27 cellular contexts compared by ENCODE assay signal in the genomic region with DNA sequence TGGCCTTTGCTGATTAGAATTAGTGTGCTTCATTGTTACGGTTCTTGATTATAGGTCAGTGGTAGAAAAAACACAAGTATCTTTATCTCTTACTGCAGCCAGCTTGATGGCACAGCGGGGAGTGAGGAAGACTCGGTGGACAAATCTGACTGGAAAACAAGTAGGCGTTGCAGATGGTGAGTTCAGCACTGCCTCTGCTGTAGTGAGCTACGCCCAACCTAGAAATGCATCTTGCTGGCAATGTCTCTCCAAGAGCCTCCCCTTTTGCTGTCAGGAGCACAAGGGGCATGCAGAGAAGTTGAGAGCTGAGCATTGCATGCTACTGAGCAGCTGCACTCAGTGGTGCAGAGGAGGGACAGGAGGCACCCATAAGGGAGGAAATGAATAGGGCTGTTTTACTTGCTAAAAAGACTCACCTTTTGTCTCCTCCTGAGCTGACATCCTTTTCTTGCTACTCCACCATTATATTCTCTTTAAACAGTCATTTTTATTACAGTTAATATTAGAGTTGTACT.
"Had no signal": no experiment of that assay in that cellular context is flagged by ENCODE, and none has a peak within 500 bp of the region (broad histone marks: within the 10 kb centered on the region; RNA-seq: fewer than 3 reads in every experiment).

No MANE protein-coding gene starts in this region.

- H3K27me3 Mint-ChIP-seq: activated B cell treated with CpG ODN at 0.5 μM for 24 hours; activated CD4-positive, alpha-beta T cell treated with anti-CD3 and anti-CD28 coated beads for 36 hours; activated naive CD8-positive, alpha-beta T cell; central memory CD8-positive, alpha-beta T cell; dendritic cell treated with granulocyte-macrophage colony-stimulating factor and Interleukin-4, amounts not matched to agents 40 ng/mL and 50 ng/mL, for 4 days; natural killer cell treated with Interleukin-12 subunit alpha and Interleukin-12 subunit beta and Interleukin-15 and Interleukin-18, amount 100 ng/mL, for 72 hours; stimulated activated naive B cell treated with anti-CD40 and anti-IgM and Interleukin-4, amounts not matched to agents 10 μg/mL and 1 μg/mL and 100 μg/mL, for 72 hours had no signal

- H3K4me1 Mint-ChIP-seq: activated B cell treated with CpG ODN at 0.5 μM for 24 hours; activated CD4-positive, alpha-beta T cell treated with anti-CD3 and anti-CD28 coated beads for 36 hours; central memory CD8-positive, alpha-beta T cell; stimulated activated naive B cell treated with anti-CD40 and anti-IgM and Interleukin-4, amounts not matched to agents 10 μg/mL and 1 μg/mL and 100 μg/mL, for 72 hours had no signal

- H3K27ac ChIP-seq: esophagus muscularis mucosa, foreskin keratinocyte, heart left ventricle, left lung, lower lobe of right lung, right atrium auricular region, suprapubic skin, tibial artery, upper lobe of right lung had no signal

- H3K36me3 ChIP-seq: esophagus muscularis mucosa, heart left ventricle, left lung, lower lobe of right lung, right atrium auricular region, suprapubic skin, tibial artery, upper lobe of right lung had no signal

- H3K36me3 Mint-ChIP-seq: activated naive CD8-positive, alpha-beta T cell; stimulated activated naive B cell treated with anti-CD40 and anti-IgM and Interleukin-4, amounts not matched to agents 10 μg/mL and 1 μg/mL and 100 μg/mL, for 72 hours had no signal

- DNase-seq: activated B cell treated with CpG ODN at 0.5 μM for 24 hours; activated CD4-positive, alpha-beta T cell treated with anti-CD3 and anti-CD28 coated beads for 36 hours; activated CD8-positive, alpha-beta T cell treated with anti-CD3 and anti-CD28 coated beads, Interleukin-2, amount 10 ng/mL, durations not matched to agents 7 days and 5 days; activated naive CD4-positive, alpha-beta T cell; activated T-cell treated with anti-CD3 and anti-CD28 coated beads for 4 hours; activated T-cell treated with anti-CD3 and anti-CD28 coated beads, Interleukin-2, amount 50 U/mL, for 72 hours; foreskin keratinocyte; kidney glomerular epithelial cell; left lung; lower lobe of right lung; mucosa of descending colon; stimulated activated CD4-positive, alpha-beta T cell treated with anti-CD3 and anti-CD28 coated beads, Interleukin-1b, Interleukin-23, amount 100 ng/mL, for 48 hours; stimulated activated CD4-positive, alpha-beta T cell treated with anti-CD3 and anti-CD28 coated beads, Interleukin-4, amount 100 ng/mL, for 4 hours; stimulated activated CD8-positive, alpha-beta memory T cell treated with anti-CD3 and anti-CD28 coated beads, Interleukin-4, amount 100 ng/mL, for 48 hours; stimulated activated naive B cell treated with anti-CD40 and anti-IgM and Interleukin-4, amounts not matched to agents 10 μg/mL and 1 μg/mL and 100 μg/mL, for 72 hours; T-helper 2 cell; tibial artery; upper lobe of right lung had no signal

- ATAC-seq: activated CD4-positive, alpha-beta T cell treated with anti-CD3 and anti-CD28 coated beads for 36 hours; activated CD8-positive, alpha-beta T cell treated with anti-CD3 and anti-CD28 coated beads, Interleukin-2, amount 10 ng/mL, durations not matched to agents 7 days and 5 days; activated T-cell treated with anti-CD3 and anti-CD28 coated beads, Interleukin-2, amount 50 U/mL, for 72 hours; foreskin keratinocyte; heart left ventricle; left lung; lower lobe of right lung; mucosa of descending colon; natural killer cell treated with Interleukin-12 subunit alpha and Interleukin-12 subunit beta and Interleukin-15 and Interleukin-18, amount 100 ng/mL, for 72 hours; stimulated activated naive B cell treated with anti-CD40 and anti-IgM and Interleukin-4, amounts not matched to agents 10 μg/mL and 1 μg/mL and 100 μg/mL, for 72 hours; upper lobe of right lung had no signal

- H3K4me3 Mint-ChIP-seq: activated B cell treated with CpG ODN at 0.5 μM for 24 hours; activated CD4-positive, alpha-beta T cell treated with anti-CD3 and anti-CD28 coated beads for 36 hours; activated CD8-positive, alpha-beta T cell treated with anti-CD3 and anti-CD28 coated beads, Interleukin-2, amount 10 ng/mL, durations not matched to agents 7 days and 5 days; activated naive CD8-positive, alpha-beta T cell; activated T-cell treated with anti-CD3 and anti-CD28 coated beads, Interleukin-2, amount 50 U/mL, for 72 hours; central memory CD8-positive, alpha-beta T cell; dendritic cell treated with granulocyte-macrophage colony-stimulating factor and Interleukin-4, amounts not matched to agents 40 ng/mL and 50 ng/mL, for 4 days; natural killer cell treated with Interleukin-12 subunit alpha and Interleukin-12 subunit beta and Interleukin-15 and Interleukin-18, amount 100 ng/mL, for 72 hours; stimulated activated naive B cell treated with anti-CD40 and anti-IgM and Interleukin-4, amounts not matched to agents 10 μg/mL and 1 μg/mL and 100 μg/mL, for 72 hours had no signal

- H3K9me3 ChIP-seq: lower lobe of right lung, suprapubic skin, upper lobe of right lung had no signal

- H3K27ac Mint-ChIP-seq: activated B cell treated with CpG ODN at 0.5 μM for 24 hours; activated CD4-positive, alpha-beta T cell treated with anti-CD3 and anti-CD28 coated beads for 36 hours; activated CD8-positive, alpha-beta T cell treated with anti-CD3 and anti-CD28 coated beads, Interleukin-2, amount 10 ng/mL, durations not matched to agents 7 days and 5 days; activated naive CD8-positive, alpha-beta T cell; activated T-cell treated with anti-CD3 and anti-CD28 coated beads, Interleukin-2, amount 50 U/mL, for 72 hours; dendritic cell treated with granulocyte-macrophage colony-stimulating factor and Interleukin-4, amounts not matched to agents 40 ng/mL and 50 ng/mL, for 4 days; natural killer cell treated with Interleukin-12 subunit alpha and Interleukin-12 subunit beta and Interleukin-15 and Interleukin-18, amount 100 ng/mL, for 72 hours; stimulated activated naive B cell treated with anti-CD40 and anti-IgM and Interleukin-4, amounts not matched to agents 10 μg/mL and 1 μg/mL and 100 μg/mL, for 72 hours had no signal

- H3K4me1 ChIP-seq: esophagus muscularis mucosa, foreskin keratinocyte, heart left ventricle, left lung, lower lobe of right lung, right atrium auricular region, suprapubic skin, tibial artery, upper lobe of right lung had no signal

- H3K4me3 ChIP-seq: esophagus muscularis mucosa, heart left ventricle, left lung, lower lobe of right lung, mucosa of descending colon, right atrium auricular region, smooth muscle cell, suprapubic skin, tibial artery, upper lobe of right lung had no signal

- H3K27me3 ChIP-seq: esophagus muscularis mucosa, foreskin keratinocyte, heart left ventricle, left lung, right atrium auricular region, suprapubic skin, tibial artery, upper lobe of right lung had no signal
